Comparison of ENCODE assay signal across 1 cellular context in genomic region chr5:921456-921855, GRCh38.
TF ChIP-seq lines count a peak whose summit lies in the region.

No MANE protein-coding gene starts in this region.

TF ChIP-seq in K562, 482 proteins besides CTCF, POLR2A, EP300 and RAD21:
- TF ChIP-seq MAFG (tag; conservative IDR thresholded peaks at IDR 0.05) (no peak), ZNF384 (IDR thresholded peaks at IDR 0.05; ENCODE audit: low read depth, low read length) (no peak), ZNF217 (CRISPR knock-in tag; IDR thresholded peaks at IDR 0.05) (no peak), ESRRA (IDR thresholded peaks at IDR 0.05; ENCODE audit: borderline replicate concordance, low read depth) (no peak), POLR2G (IDR thresholded peaks at IDR 0.05; ENCODE audit: low read depth, low read length) (no peak), JUNB (CRISPR knock-in tag; conservative IDR thresholded peaks at IDR 0.05) (no peak)
